ENCODE assay signal across 18 cellular contexts in the genomic region with DNA sequence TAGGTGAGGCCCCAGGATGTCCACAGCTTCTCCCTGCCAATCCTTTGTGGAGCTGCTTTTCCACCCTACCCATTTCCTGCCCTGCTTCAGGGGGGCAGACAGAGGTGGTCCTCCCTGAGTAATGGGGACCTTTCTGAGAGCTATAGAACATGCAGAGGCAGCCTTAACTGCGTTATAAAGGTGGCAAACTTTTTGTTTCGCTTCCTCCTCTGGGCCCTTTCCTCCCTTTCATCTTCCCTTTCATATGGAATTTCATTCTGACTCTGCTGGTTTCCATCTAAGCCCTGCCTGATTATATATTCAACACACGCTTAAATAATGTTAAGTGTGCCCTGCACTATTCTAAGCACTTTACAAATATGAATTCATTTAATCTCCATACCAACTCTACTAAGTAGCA.
A peak's percentile ranks its signal among the peaks of the same experiment; 100 is the strongest.
DNase-seq lines count a peak whose midpoint lies in the region; ATAC-seq and TF ChIP-seq lines count a peak whose summit lies in the region.
"Had no signal": no experiment of that assay in that cellular context is flagged by ENCODE, and none has a peak within 500 bp of the region (broad histone marks: within the 10 kb centered on the region; RNA-seq: fewer than 3 reads in every experiment).

No MANE protein-coding gene starts in this region.

- in situ Hi-C loops in GM13977 (cut with MboI; ENCODE audit: low pct_unique_long_range_greater_than_20kb, low sequenced_read_pairs, unreplicated experiment), result no loop called here

- peak; percentile 65 for ATAC-seq in GM19438 (IDR thresholded peaks at IDR 0.05; ENCODE audit: low read depth, unreplicated experiment)
- ATAC-seq in HG02623 (IDR thresholded peaks at IDR 0.05; ENCODE audit: unreplicated experiment), result peak; percentile 57
- ATAC-seq in HG03565 (IDR thresholded peaks at IDR 0.05; ENCODE audit: unreplicated experiment), result peak; percentile 51
- no peak for ATAC-seq in GM19452 (IDR thresholded peaks at IDR 0.05; ENCODE audit: unreplicated experiment)
- ATAC-seq: pancreas had no signal

- no peak for TF ChIP-seq CTCF in GM13977 (IDR thresholded peaks at IDR 0.05; ENCODE audit: extremely low read depth, insufficient read depth, missing control alignments)

- DNase-seq in GM13977 (ENCODE audit: low spot score) (peak; percentile 15), glomerular visceral epithelial cell (ENCODE audit: extremely low spot score) (no peak), SHP77 treated with DMSO at 0.1 percent for 48 hours (lab: John Stamatoyannopoulos, UW) (no peak), iPS-NIHi7 (ENCODE audit: extremely low spot score) (no peak)
- DNase-seq: activated B cell treated with CpG ODN at 0.5 μM for 24 hours; activated CD8-positive, alpha-beta memory T cell treated with anti-CD3 and anti-CD28 coated beads for 24 hours; amniotic stem cell; cerebellar nuclear complex; GOT3; left ventricle myocardium inferior; NCI-H146; NCI-H2227 treated with DMSO at 0.1 percent for 48 hours; pancreas; upper lobe of right lung had no signal
